8 cellular contexts compared by ENCODE assay signal in genomic region chrX:53287493-53288138, GRCh38. TPM values are rescaled to one million over a fixed set of nuclear protein-coding genes. Genes with fewer than 3 reads are reported as not detected.
A peak's percentile ranks its signal among the peaks of the same experiment; 100 is the strongest.
DNase-seq lines count a peak whose midpoint lies in the region; ATAC-seq and TF ChIP-seq lines count a peak whose summit lies in the region.

No MANE protein-coding gene starts in this region.

- peak overlapping the region; percentile 34; the same call in 1 of the 2 replicates for H3K4me3 ChIP-seq in PC-3 (ENCODE audit: low read length)
- H3K4me3 ChIP-seq in cardiac muscle cell: no peak overlapping the region

- POLR2A ChIA-PET in PC-3 (lab: Charles Lee; ENCODE audit: unreplicated experiment): interaction anchor here (0.6 kb wide), 1 partner anchor 62 kb away, joined by 3 read pairs; no protein-coding TSS in a partner anchor

- H4K20me1 ChIP-seq in PC-3 (ENCODE audit: low read length): no peaks in the 10 kb centered on the region

- intact Hi-C loops in PC-3 (cut with micrococcal nuclease): loop anchor here (2.0 to 10.0 kb wide), 2 partner anchors 39 to 147 kb away; partner anchors contain the start of gene HSD17B10

- H3K4me1 ChIP-seq in PC-3 (ENCODE audit: insufficient read depth, low read length) (peaks cover 27% of the 10 kb centered on the region), cardiac muscle cell (ENCODE audit: low read depth) (no peaks in the 10 kb centered on the region)

- H3K9me3 ChIP-seq in PC-3 (ENCODE audit: low read length): no peaks in the 10 kb centered on the region
- no peaks in the 10 kb centered on the region for H3K9me3 ChIP-seq in cardiac muscle cell (ENCODE audit: low read depth)

- H3K9me2 ChIP-seq in PC-3 (replicated peaks; ENCODE audit: low read length): no peaks in the 10 kb centered on the region

- DNase-seq in activated T-cell treated with anti-CD3 and anti-CD28 coated beads for 1 hour (ENCODE audit: low read depth) (peak; percentile 5), activated T-cell treated with anti-CD3 and anti-CD28 coated beads for 4 hours (no peak), PC-3 (peak; percentile 84), cardiac muscle cell (ENCODE audit: low read depth in 1 of 2, low spot score in 1 of 2) (peak; percentile 4 to 57), putamen (ENCODE audit: low spot score) (peak; percentile 34)
- DNase-seq in activated naive CD4-positive, alpha-beta T cell treated with anti-CD3 and anti-CD28 coated beads, Interleukin-2, amount 50 U/mL, for 16 hours: peak; percentile 12
- no peak for DNase-seq in effector CD8-positive, alpha-beta T cell (lab: John Stamatoyannopoulos, UW)

- H3K27me3 ChIP-seq in PC-3 (ENCODE audit: low read length) (no peaks in the 10 kb centered on the region), cardiac muscle cell (no peaks in the 10 kb centered on the region)

- peak; percentile 89 for ATAC-seq in PC-3
- no peak for ATAC-seq in HG02970 (IDR thresholded peaks at IDR 0.05; ENCODE audit: low FRiP score, unreplicated experiment)

- BruUV-seq in PC-3 (replicated peaks; lab: Mats Ljungman, UMichigan): no TSS peak

- peak overlapping the region; percentile 73 for H3K4me2 ChIP-seq in PC-3 (ENCODE audit: low read length)

- H3K36me3 ChIP-seq in PC-3 (ENCODE audit: low read depth, low read length): no peaks in the 10 kb centered on the region
- no peaks in the 10 kb centered on the region for H3K36me3 ChIP-seq in cardiac muscle cell

- no peak overlapping the region for H3K9ac ChIP-seq in PC-3 (ENCODE audit: low read length)

- CTCF ChIA-PET in PC-3 (lab: Charles Lee): interaction anchor here (0.9 kb wide), 1 partner anchor 47 kb away, joined by 4 read pairs; no protein-coding TSS in a partner anchor

- H3K27ac ChIP-seq in PC-3 (ENCODE audit: low read length): peak overlapping the region; percentile 59
- peak overlapping the region; percentile 51 for H3K27ac ChIP-seq in cardiac muscle cell

- no peaks in the 10 kb centered on the region for H3K79me2 ChIP-seq in PC-3 (ENCODE audit: low read length)

- no peak overlapping the region; the same call in 1 of the 2 replicates for H2AFZ ChIP-seq in PC-3 (ENCODE audit: low read length)

- no peak for TF ChIP-seq CTCF in PC-3 (conservative IDR thresholded peaks at IDR 0.05; ENCODE audit: low read depth, low read length)
- TF ChIP-seq CTCF in cardiac muscle cell (IDR thresholded peaks at IDR 0.05; ENCODE audit: low read depth, low read length): no peak

- no peaks in the 10 kb centered on the region for H3F3A ChIP-seq in PC-3 (ENCODE audit: low read length, unreplicated experiment)

RNA-seq across cellular contexts. Expression of gene IQSEC2, which starts 6.2 kb away (rescaled TPM):
- total RNA-seq in PC-3 (2014; rRNA removed) (8.5 and 19.3 TPM in 2 replicates), cardiac muscle cell (35.3 and 37.0 TPM in 2 replicates)
- 14.3 and 23.3 TPM in 2 replicates for polyA plus RNA-seq in cardiac muscle cell

Comparison
In these comparisons a context has a peak if more than half of its experiments do, and no peak if none do; other contexts are left out.
1. DNase-seq: peak in activated T-cell treated with anti-CD3 and anti-CD28 coated beads for 1 hour (single experiment), PC-3 (single experiment), activated naive CD4-positive, alpha-beta T cell treated with anti-CD3 and anti-CD28 coated beads, Interleukin-2, amount 50 U/mL, for 16 hours (single experiment), cardiac muscle cell (2 of 2) and putamen (single experiment); none in activated T-cell treated with anti-CD3 and anti-CD28 coated beads for 4 hours (single experiment) and effector CD8-positive, alpha-beta T cell (single experiment).